Comparison of ENCODE assay signal across 22 cellular contexts in genomic region chr13:88701551-88701950, GRCh38.
DNase-seq lines count a peak whose midpoint lies in the region; ATAC-seq and TF ChIP-seq lines count a peak whose summit lies in the region.
"Had no signal": no experiment of that assay in that cellular context is flagged by ENCODE, and none has a peak within 500 bp of the region (broad histone marks: within the 10 kb centered on the region; RNA-seq: fewer than 3 reads in every experiment).

No MANE protein-coding gene starts in this region.

- H3K36me3 ChIP-seq in right atrium auricular region (no peaks in the 10 kb centered on the region), PC-3 (ENCODE audit: low read depth, low read length) (no peaks in the 10 kb centered on the region)
- H3K36me3 ChIP-seq: BLaER1 treated with 17β-estradiol and CSF1 and Interleukin-3, amounts not matched to agents 10 nM and 100 nM had no signal

- no peak for TF ChIP-seq CTCF in right atrium auricular region (IDR thresholded peaks at IDR 0.05)
- no peak for TF ChIP-seq CTCF in PC-3 (conservative IDR thresholded peaks at IDR 0.05; ENCODE audit: low read depth, low read length)

- no peaks in the 10 kb centered on the region for H3K9me3 ChIP-seq in right atrium auricular region
- no peaks in the 10 kb centered on the region for H3K9me3 ChIP-seq in PC-3 (ENCODE audit: low read length)

- BruUV-seq in PC-3 (replicated peaks; lab: Mats Ljungman, UMichigan), result no TSS peak

- no peaks in the 10 kb centered on the region for H3K9me2 ChIP-seq in PC-3 (replicated peaks; ENCODE audit: low read length)

- ATAC-seq in Right ventricle myocardium inferior (peak; percentile 28), PC-3 (no peak), GM21723 (IDR thresholded peaks at IDR 0.05; ENCODE audit: unreplicated experiment) (no peak), GM19395 (IDR thresholded peaks at IDR 0.05; ENCODE audit: unreplicated experiment) (no peak)

- no peaks in the 10 kb centered on the region for H3F3A ChIP-seq in PC-3 (ENCODE audit: low read length, unreplicated experiment)

- H3K4me2 ChIP-seq in PC-3 (ENCODE audit: low read length), result no peak overlapping the region
- H3K4me2 ChIP-seq: BLaER1 treated with 17β-estradiol and CSF1 and Interleukin-3, amounts not matched to agents 10 nM and 100 nM had no signal

- POLR2A ChIA-PET in PC-3 (lab: Charles Lee; ENCODE audit: unreplicated experiment), result no interaction called here

- DNase-seq in Right ventricle myocardium inferior (ENCODE audit: missing footprints) (no peak), right atrium auricular region (ENCODE audit: low spot score) (no peak), PC-3 (peak; percentile 3), fibroblast of gingiva (ENCODE audit: low read depth) (peak; percentile 19), skeletal muscle cell (ENCODE audit: low read depth) (peak; percentile 1), HK-2 (ENCODE audit: unreplicated experiment) (no peak)
- DNase-seq: 8988T; Caco-2; CD4-positive, alpha-beta memory T cell; DMS 273 treated with DMSO at 0.1 percent for 48 hours; DMS79 treated with DMSO at 0.1 percent for 48 hours; H7; HFFc6; NCI-H1694; NCI-H2081; NCI-H2171 treated with DMSO at 0.1 percent for 48 hours; NCI-H446; NCI-H526; SHP77 had no signal

- intact Hi-C loops in Right ventricle myocardium inferior (cut with DNase I) (no loop called here), PC-3 (cut with micrococcal nuclease) (no loop called here)

- CTCF ChIA-PET in PC-3 (lab: Charles Lee), result no interaction called here

- no peaks in the 10 kb centered on the region for H3K27me3 ChIP-seq in right atrium auricular region
- no peaks in the 10 kb centered on the region for H3K27me3 ChIP-seq in PC-3 (ENCODE audit: low read length)
- H3K27me3 ChIP-seq: BLaER1 treated with 17β-estradiol and CSF1 and Interleukin-3, amounts not matched to agents 10 nM and 100 nM had no signal

- H4K20me1 ChIP-seq in PC-3 (ENCODE audit: low read length), result no peaks in the 10 kb centered on the region
- H4K20me1 ChIP-seq: BLaER1 treated with 17β-estradiol and CSF1 and Interleukin-3, amounts not matched to agents 10 nM and 100 nM had no signal

- no peak overlapping the region for H2AFZ ChIP-seq in PC-3 (ENCODE audit: low read length)

- H3K27ac ChIP-seq in right atrium auricular region, result no peak overlapping the region
- H3K27ac ChIP-seq in PC-3 (ENCODE audit: low read length), result no peak overlapping the region
- H3K27ac ChIP-seq: BLaER1 treated with 17β-estradiol and CSF1 and Interleukin-3, amounts not matched to agents 10 nM and 100 nM had no signal

- H3K4me3 ChIP-seq in right atrium auricular region, result no peak overlapping the region
- no peak overlapping the region for H3K4me3 ChIP-seq in PC-3 (ENCODE audit: low read length)
- no peak overlapping the region for H3K4me3 ChIP-seq in skeletal muscle cell (ENCODE audit: low read depth, low read length)
- H3K4me3 ChIP-seq: BLaER1 treated with 17β-estradiol and CSF1 and Interleukin-3, amounts not matched to agents 10 nM and 100 nM had no signal

- H3K9ac ChIP-seq in PC-3 (ENCODE audit: low read length), result no peak overlapping the region
- H3K9ac ChIP-seq: BLaER1 treated with 17β-estradiol and CSF1 and Interleukin-3, amounts not matched to agents 10 nM and 100 nM had no signal

- H3K4me1 ChIP-seq in right atrium auricular region, result no peaks in the 10 kb centered on the region
- no peaks in the 10 kb centered on the region for H3K4me1 ChIP-seq in PC-3 (ENCODE audit: insufficient read depth, low read length)

- no peaks in the 10 kb centered on the region for H3K79me2 ChIP-seq in PC-3 (ENCODE audit: low read length)

Comparison
In these comparisons a context has a peak if more than half of its experiments do, and no peak if none do; other contexts are left out.
1. DNase-seq: peak in PC-3 (single experiment), fibroblast of gingiva (single experiment) and skeletal muscle cell (single experiment); none in Right ventricle myocardium inferior (single experiment), right atrium auricular region (single experiment) and HK-2 (single experiment).